Comparison of ENCODE assay signal across 23 cellular contexts in genomic region chr2:172978053-172978383, GRCh38.
DNase-seq lines count a peak whose midpoint lies in the region; ATAC-seq, FAIRE-seq and TF ChIP-seq lines count a peak whose summit lies in the region.
"Had no signal": no experiment of that assay in that cellular context is flagged by ENCODE, and none has a peak within 500 bp of the region (broad histone marks: within the 10 kb centered on the region; RNA-seq: fewer than 3 reads in every experiment).

No MANE protein-coding gene starts in this region.

- 60% methylated on average over 3 of the region's 3 CpGs for WGBS in A549 (ENCODE audit: missing lambda C conversion rate)

- no peak overlapping the region for H3K4me3 ChIP-seq in A549
- H3K4me3 ChIP-seq: MG63 had no signal

- TF ChIP-seq CTCF in A549 (IDR thresholded peaks at IDR 0.05), result no peak

- no peaks in the 10 kb centered on the region for H3K9me3 Mint-ChIP-seq in activated naive CD8-positive, alpha-beta T cell treated with anti-CD3 and anti-CD28 coated beads, Interleukin-2, amount 10 ng/mL, durations not matched to agents 7 days and 5 days
- no peaks in the 10 kb centered on the region for H3K9me3 Mint-ChIP-seq in stimulated activated memory B cell treated with anti-CD40 and anti-IgM and Interleukin-4, amounts not matched to agents 10 μg/mL and 1 μg/mL and 100 μg/mL, for 72 hours
- H3K9me3 Mint-ChIP-seq: CD14-positive monocyte, H9, IgD-negative memory B cell had no signal

- peaks cover 18% of the 10 kb centered on the region for H3K4me1 ChIP-seq in A549

- TF ChIP-seq EP300 in A549 (IDR thresholded peaks at IDR 0.05), result no peak

- H3K27me3 Mint-ChIP-seq in activated naive CD8-positive, alpha-beta T cell treated with anti-CD3 and anti-CD28 coated beads, Interleukin-2, amount 10 ng/mL, durations not matched to agents 7 days and 5 days, result peaks cover 18% of the 10 kb centered on the region
- peaks cover 50% of the 10 kb centered on the region for H3K27me3 Mint-ChIP-seq in stimulated activated memory B cell treated with anti-CD40 and anti-IgM and Interleukin-4, amounts not matched to agents 10 μg/mL and 1 μg/mL and 100 μg/mL, for 72 hours

- POLR2A ChIA-PET in A549 (lab: Yijun Ruan, JAX), result no interaction called here
- POLR2A ChIA-PET in activated naive CD8-positive, alpha-beta T cell treated with anti-CD3 and anti-CD28 coated beads, Interleukin-2, amount 10 ng/mL, durations not matched to agents 7 days and 5 days (lab: Charles Lee), result no interaction called here

- TF ChIP-seq POLR2A in A549 (IDR thresholded peaks at IDR 0.05; ENCODE audit: low read length), result no peak

- no peak for FAIRE-seq in A549 (lab: Jason Lieb, UNC)
- FAIRE-seq: HTR-8/SVneo had no signal

- in situ Hi-C loops in G401 (cut with HindIII; ENCODE audit: low sequenced_read_pairs), result no loop called here

- H3K36me3 Mint-ChIP-seq in activated naive CD8-positive, alpha-beta T cell treated with anti-CD3 and anti-CD28 coated beads, Interleukin-2, amount 10 ng/mL, durations not matched to agents 7 days and 5 days, result no peaks in the 10 kb centered on the region
- H3K36me3 Mint-ChIP-seq in stimulated activated memory B cell treated with anti-CD40 and anti-IgM and Interleukin-4, amounts not matched to agents 10 μg/mL and 1 μg/mL and 100 μg/mL, for 72 hours, result no peaks in the 10 kb centered on the region
- H3K36me3 Mint-ChIP-seq: CD14-positive monocyte, IgD-negative memory B cell had no signal

- peak overlapping the region; percentile 53 to 67 for H3K27ac ChIP-seq in A549

- no peak overlapping the region for H3K4me3 Mint-ChIP-seq in activated naive CD8-positive, alpha-beta T cell treated with anti-CD3 and anti-CD28 coated beads, Interleukin-2, amount 10 ng/mL, durations not matched to agents 7 days and 5 days
- no peak overlapping the region for H3K4me3 Mint-ChIP-seq in stimulated activated memory B cell treated with anti-CD40 and anti-IgM and Interleukin-4, amounts not matched to agents 10 μg/mL and 1 μg/mL and 100 μg/mL, for 72 hours
- H3K4me3 Mint-ChIP-seq: CD14-positive monocyte, H9, IgD-negative memory B cell had no signal

- CTCF ChIA-PET in A549 (lab: Yijun Ruan, JAX), result interaction anchor here (0.6 to 3.7 kb wide), 7 partner anchors 22 to 235 kb away, joined by 3 to 20 read pairs (median 3); no protein-coding TSS in a partner anchor

- TF ChIP-seq RAD21 in A549 (conservative IDR thresholded peaks at IDR 0.05 in 1 of 2, IDR thresholded peaks at IDR 0.05 in 1 of 2), result no peak

- H3K27ac Mint-ChIP-seq in activated naive CD8-positive, alpha-beta T cell treated with anti-CD3 and anti-CD28 coated beads, Interleukin-2, amount 10 ng/mL, durations not matched to agents 7 days and 5 days, result no peak overlapping the region
- H3K27ac Mint-ChIP-seq in stimulated activated memory B cell treated with anti-CD40 and anti-IgM and Interleukin-4, amounts not matched to agents 10 μg/mL and 1 μg/mL and 100 μg/mL, for 72 hours, result no peak overlapping the region
- H3K27ac Mint-ChIP-seq: H9, IgD-negative memory B cell had no signal

- H3K9me3 ChIP-seq in A549, result no peaks in the 10 kb centered on the region
- H3K9me3 ChIP-seq: MG63 had no signal

- ATAC-seq in A549 (peak; percentile 19 to 56; a peak in 3 of 6 replicates), GM21786 (IDR thresholded peaks at IDR 0.05; ENCODE audit: unreplicated experiment) (no peak)
- peak; percentile 14 for ATAC-seq in activated naive CD8-positive, alpha-beta T cell treated with anti-CD3 and anti-CD28 coated beads, Interleukin-2, amount 10 ng/mL, durations not matched to agents 7 days and 5 days (ENCODE audit: low read depth)
- peak; percentile 2 for ATAC-seq in stimulated activated memory B cell treated with anti-CD40 and anti-IgM and Interleukin-4, amounts not matched to agents 10 μg/mL and 1 μg/mL and 100 μg/mL, for 72 hours

- H3K4me2 ChIP-seq in A549, result peak overlapping the region; percentile 32; the same call in 2 of the 3 replicates

- DNase-seq in A549 (ENCODE audit: low read depth in 1 of 2, low spot score in 1 of 2), result no peak
- peak; percentile 47 for DNase-seq in G401 (ENCODE audit: low spot score)
- DNase-seq in activated naive CD8-positive, alpha-beta T cell treated with anti-CD3 and anti-CD28 coated beads, Interleukin-2, amount 10 ng/mL, durations not matched to agents 7 days and 5 days, result no peak
- DNase-seq in NCI-H2081 (lab: John Stamatoyannopoulos, UW), result no peak
- DNase-seq in nucleus accumbens (lab: John Stamatoyannopoulos, UW), result no peak
- DNase-seq: DMS 273 treated with DMSO at 0.1 percent for 48 hours; GDM1; Karpas-422; MG63; NCI-H1048; NCI-H1436 treated with DMSO at 0.1 percent for 48 hours; NCI-H2029 treated with DMSO at 0.1 percent for 48 hours; NCI-H2171 treated with DMSO at 0.1 percent for 48 hours; NCI-H446; NCI-H526 treated with DMSO at 0.1 percent for 48 hours; NK-92 treated with Interleukin-12 subunit alpha and Interleukin-12 subunit beta, amount 100 ng/mL, for 24 hours; Right ventricle myocardium superior had no signal

- H3K4me1 Mint-ChIP-seq in activated naive CD8-positive, alpha-beta T cell treated with anti-CD3 and anti-CD28 coated beads, Interleukin-2, amount 10 ng/mL, durations not matched to agents 7 days and 5 days, result peaks cover 3% of the 10 kb centered on the region
- H3K4me1 Mint-ChIP-seq in stimulated activated memory B cell treated with anti-CD40 and anti-IgM and Interleukin-4, amounts not matched to agents 10 μg/mL and 1 μg/mL and 100 μg/mL, for 72 hours, result no peaks in the 10 kb centered on the region

TF ChIP-seq in A549, 52 proteins besides CTCF, POLR2A, EP300 and RAD21:
- no peak for TF ChIP-seq EHF (CRISPR knock-in tag; IDR thresholded peaks at IDR 0.05)
- TF ChIP-seq RARB (CRISPR knock-in tag; IDR thresholded peaks at IDR 0.05), result no peak
- TF ChIP-seq PBX3 (IDR thresholded peaks at IDR 0.05), result no peak
- TF ChIP-seq HES2 (IDR thresholded peaks at IDR 0.05), result no peak
- no peak for TF ChIP-seq USF2 (IDR thresholded peaks at IDR 0.05)
- TF ChIP-seq ATOH8 (CRISPR knock-in tag; IDR thresholded peaks at IDR 0.05; ENCODE audit: low read depth), result no peak
- no peak for TF ChIP-seq KDM1A (IDR thresholded peaks at IDR 0.05; ENCODE audit: low read depth)
- no peak for TF ChIP-seq ZC3H11A (IDR thresholded peaks at IDR 0.05)
- no peak for TF ChIP-seq HDAC2 (IDR thresholded peaks at IDR 0.05)
- TF ChIP-seq EHMT2 (IDR thresholded peaks at IDR 0.05; ENCODE audit: low read depth), result no peak
- no peak for TF ChIP-seq CHD2 (IDR thresholded peaks at IDR 0.05; ENCODE audit: low read length, partially characterized antibody)
- TF ChIP-seq ZSCAN20 (CRISPR knock-in tag; IDR thresholded peaks at IDR 0.05), result no peak
- no peak for TF ChIP-seq CBX8 (IDR thresholded peaks at IDR 0.05)
- no peak for TF ChIP-seq SMC3 (IDR thresholded peaks at IDR 0.05)
